20 cellular contexts compared by ENCODE assay signal in the genomic region with DNA sequence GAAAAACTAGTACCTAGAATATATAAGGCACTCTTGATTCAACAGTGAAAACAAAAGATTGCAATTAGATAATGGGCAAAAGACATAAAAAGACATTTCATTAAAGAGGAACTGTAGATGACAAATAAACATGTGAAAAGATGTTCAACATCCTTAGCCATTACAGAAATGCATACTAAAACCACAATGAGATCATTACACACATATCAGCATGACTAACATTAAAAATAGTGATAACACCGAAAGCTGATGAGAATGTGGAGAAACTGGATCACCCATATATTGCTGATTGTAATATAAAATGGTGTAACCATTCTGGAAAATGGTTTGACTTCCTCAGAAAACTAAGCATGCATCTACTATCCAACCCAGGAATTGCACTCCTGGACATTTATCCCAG.
"Had no signal": no experiment of that assay in that cellular context is flagged by ENCODE, and none has a peak within 500 bp of the region (broad histone marks: within the 10 kb centered on the region; RNA-seq: fewer than 3 reads in every experiment).

No MANE protein-coding gene starts in this region.

- H3K9me3 ChIP-seq: gastroesophageal sphincter, mucosa of descending colon, psoas muscle, suprapubic skin, upper lobe of right lung had no signal

- H3K4me2 ChIP-seq: neural progenitor cell had no signal

- H3K4me3 Mint-ChIP-seq: activated B cell treated with CpG ODN at 0.5 μM for 24 hours; activated CD4-positive, alpha-beta memory T cell treated with anti-CD3 and anti-CD28 coated beads for 36 hours; activated naive CD8-positive, alpha-beta T cell treated with anti-CD3 and anti-CD28 coated beads for 36 hours; immature natural killer cell; naive B cell; neural progenitor cell; stimulated activated naive CD8-positive, alpha-beta T cell treated with anti-CD3 and anti-CD28 coated beads, Interleukin-15, Interleukin-2, amounts not matched to agents 100 ng/mL and 50 ng/mL, for 24 hours; T-cell had no signal

- DNase-seq: activated B cell treated with CpG ODN at 0.5 μM for 24 hours; activated CD4-positive, alpha-beta memory T cell treated with anti-CD3 and anti-CD28 coated beads for 36 hours; activated CD4-positive, alpha-beta T cell treated with anti-CD3 and anti-CD28 coated beads for 4 hours; activated naive CD8-positive, alpha-beta T cell treated with anti-CD3 and anti-CD28 coated beads for 36 hours; dermis blood vessel endothelial cell; effector memory CD4-positive, alpha-beta T cell; immature natural killer cell; mesenchymal stem cell; mucosa of descending colon; naive B cell; psoas muscle; right cardiac atrium; T-cell; upper lobe of right lung had no signal

- FAIRE-seq: endothelial cell of umbilical vein had no signal

- H2AFZ ChIP-seq: neural progenitor cell had no signal

- H3K4me3 ChIP-seq: gastroesophageal sphincter, mucosa of descending colon, neural progenitor cell, psoas muscle, skin epidermis, suprapubic skin, upper lobe of right lung had no signal

- H3K27me3 Mint-ChIP-seq: activated B cell treated with CpG ODN at 0.5 μM for 24 hours; activated CD4-positive, alpha-beta memory T cell treated with anti-CD3 and anti-CD28 coated beads for 36 hours; activated naive CD8-positive, alpha-beta T cell treated with anti-CD3 and anti-CD28 coated beads for 36 hours; naive B cell; stimulated activated naive CD8-positive, alpha-beta T cell treated with anti-CD3 and anti-CD28 coated beads, Interleukin-15, Interleukin-2, amounts not matched to agents 100 ng/mL and 50 ng/mL, for 24 hours; T-cell had no signal

- H3K4me1 Mint-ChIP-seq: activated B cell treated with CpG ODN at 0.5 μM for 24 hours; activated naive CD8-positive, alpha-beta T cell treated with anti-CD3 and anti-CD28 coated beads for 36 hours; immature natural killer cell; naive B cell; neural progenitor cell; T-cell had no signal

- H3K27me3 ChIP-seq: gastroesophageal sphincter, neural progenitor cell, suprapubic skin, upper lobe of right lung had no signal

- H3K27ac ChIP-seq: gastroesophageal sphincter, neural progenitor cell, psoas muscle, skin epidermis, suprapubic skin, upper lobe of right lung had no signal

- H3K9me3 Mint-ChIP-seq: activated B cell treated with CpG ODN at 0.5 μM for 24 hours; activated CD4-positive, alpha-beta memory T cell treated with anti-CD3 and anti-CD28 coated beads for 36 hours had no signal

- H3K9ac ChIP-seq: neural progenitor cell had no signal

- H3K4me1 ChIP-seq: gastroesophageal sphincter, neural progenitor cell, psoas muscle, suprapubic skin, upper lobe of right lung had no signal

- H3K36me3 ChIP-seq: gastroesophageal sphincter, neural progenitor cell, suprapubic skin, upper lobe of right lung had no signal

- H3K27ac Mint-ChIP-seq: activated B cell treated with CpG ODN at 0.5 μM for 24 hours; activated CD4-positive, alpha-beta memory T cell treated with anti-CD3 and anti-CD28 coated beads for 36 hours; activated naive CD8-positive, alpha-beta T cell treated with anti-CD3 and anti-CD28 coated beads for 36 hours; immature natural killer cell; naive B cell; neural progenitor cell; stimulated activated naive CD8-positive, alpha-beta T cell treated with anti-CD3 and anti-CD28 coated beads, Interleukin-15, Interleukin-2, amounts not matched to agents 100 ng/mL and 50 ng/mL, for 24 hours; T-cell had no signal

- H3K36me3 Mint-ChIP-seq: activated CD4-positive, alpha-beta memory T cell treated with anti-CD3 and anti-CD28 coated beads for 36 hours; activated naive CD8-positive, alpha-beta T cell treated with anti-CD3 and anti-CD28 coated beads for 36 hours; naive B cell; neural progenitor cell; T-cell had no signal
